Comparison of ENCODE assay signal across 1 cellular context in the genomic region with DNA sequence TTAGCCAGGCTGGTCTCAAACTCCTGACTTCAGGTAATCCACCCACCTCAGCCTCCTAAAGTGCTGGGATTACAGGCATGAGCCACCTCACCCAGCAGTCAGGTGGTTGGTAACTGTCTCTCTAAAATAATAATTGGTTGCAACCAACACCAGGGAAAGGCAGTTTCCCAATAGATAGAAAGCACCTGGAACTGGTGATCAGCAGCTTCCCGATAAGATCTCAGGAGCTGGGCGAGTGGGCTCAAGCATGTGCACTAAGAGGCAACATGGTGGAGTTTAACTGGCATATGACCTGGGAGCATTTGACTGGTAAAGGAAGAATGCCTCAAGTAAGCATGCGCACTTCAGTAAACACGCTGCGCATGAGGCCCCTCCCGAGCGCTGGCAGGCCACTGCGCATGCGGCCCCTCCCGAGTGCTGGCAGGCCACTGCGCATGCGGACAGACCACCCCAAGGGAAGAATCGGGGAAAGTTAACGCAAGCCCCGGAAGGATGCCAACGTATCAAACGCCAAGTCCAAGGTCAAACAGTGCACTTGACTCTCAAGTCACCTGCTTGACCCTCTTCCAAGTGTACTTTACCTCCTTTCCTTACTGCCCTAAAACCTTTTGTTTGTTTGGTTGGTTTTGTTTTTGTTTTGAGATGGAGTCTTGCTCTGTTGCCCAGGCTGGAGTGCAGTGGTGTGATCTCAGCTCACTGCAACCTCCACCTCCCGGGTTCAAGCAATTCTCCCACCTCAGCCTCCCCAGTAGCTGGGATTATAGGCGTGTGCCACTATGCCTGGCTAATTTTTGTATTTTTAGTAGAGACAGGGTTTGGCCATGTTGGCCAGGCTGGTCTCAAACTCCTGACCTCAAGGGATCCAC.
TF ChIP-seq lines count a peak whose summit lies in the region.

No MANE protein-coding gene starts in this region.

TF ChIP-seq in H1, 55 proteins besides CTCF, POLR2A, EP300 and RAD21:
- peak; percentile 69 for TF ChIP-seq NRF1 (IDR thresholded peaks at IDR 0.05; ENCODE audit: low read depth, low read length)
- TF ChIP-seq, protein P1, sequence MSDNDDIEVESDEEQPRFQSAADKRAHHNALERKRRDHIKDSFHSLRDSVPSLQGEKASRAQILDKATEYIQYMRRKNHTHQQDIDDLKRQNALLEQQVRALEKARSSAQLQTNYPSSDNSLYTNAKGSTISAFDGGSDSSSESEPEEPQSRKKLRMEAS (IDR thresholded peaks at IDR 0.05): peak; percentile 53; the same call in 1 of the 2 replicates
- TF ChIP-seq, protein P2, sequence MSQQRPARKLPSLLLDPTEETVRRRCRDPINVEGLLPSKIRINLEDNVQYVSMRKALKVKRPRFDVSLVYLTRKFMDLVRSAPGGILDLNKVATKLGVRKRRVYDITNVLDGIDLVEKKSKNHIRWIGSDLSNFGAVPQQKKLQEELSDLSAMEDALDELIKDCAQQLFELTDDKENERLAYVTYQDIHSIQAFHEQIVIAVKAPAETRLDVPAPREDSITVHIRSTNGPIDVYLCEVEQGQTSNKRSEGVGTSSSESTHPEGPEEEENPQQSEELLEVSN (IDR thresholded peaks at IDR 0.05): peak; percentile 34; the same call in 1 of the 2 replicates
